In genomic region chr21:45863267-45863666, GRCh38 we compare ENCODE assay signal across 26 cellular contexts.
A peak's percentile ranks its signal among the peaks of the same experiment; 100 is the strongest.
DNase-seq lines count a peak whose midpoint lies in the region; ATAC-seq and TF ChIP-seq lines count a peak whose summit lies in the region.
"Had no signal": no experiment of that assay in that cellular context is flagged by ENCODE, and none has a peak within 500 bp of the region (broad histone marks: within the 10 kb centered on the region; RNA-seq: fewer than 3 reads in every experiment).

No MANE protein-coding gene starts in this region.

- H3K4me1 ChIP-seq in testis, result no peaks in the 10 kb centered on the region
- H3K4me1 ChIP-seq: BE2C had no signal

- H3K36me3 ChIP-seq in testis (ENCODE audit: low read depth, missing control alignments), result no peaks in the 10 kb centered on the region

- H3K27me3 Mint-ChIP-seq in activated CD8-positive, alpha-beta memory T cell treated with anti-CD3 and anti-CD28 coated beads, Interleukin-2, amount 10 ng/mL, durations not matched to agents 7 days and 5 days, result no peaks in the 10 kb centered on the region
- H3K27me3 Mint-ChIP-seq in osteocyte (ENCODE audit: unreplicated experiment), result no peaks in the 10 kb centered on the region

- no peaks in the 10 kb centered on the region for H3K9me3 Mint-ChIP-seq in activated CD8-positive, alpha-beta memory T cell treated with anti-CD3 and anti-CD28 coated beads, Interleukin-2, amount 10 ng/mL, durations not matched to agents 7 days and 5 days (ENCODE audit: low read depth)
- no peaks in the 10 kb centered on the region for H3K9me3 Mint-ChIP-seq in osteocyte (ENCODE audit: unreplicated experiment)
- H3K9me3 Mint-ChIP-seq: CD8-positive, alpha-beta memory T cell had no signal

- no peaks in the 10 kb centered on the region for H3K27me3 ChIP-seq in testis
- H3K27me3 ChIP-seq: BE2C had no signal

- intact Hi-C loops in testis (cut with DNase I; ENCODE audit: low total_unique reads), result no loop called here

- ATAC-seq in activated CD8-positive, alpha-beta memory T cell treated with anti-CD3 and anti-CD28 coated beads, Interleukin-2, amount 10 ng/mL, durations not matched to agents 7 days and 5 days, result no peak
- no peak for ATAC-seq in HG03378 (IDR thresholded peaks at IDR 0.05; ENCODE audit: unreplicated experiment)
- ATAC-seq in GM18511 (IDR thresholded peaks at IDR 0.05; ENCODE audit: unreplicated experiment), result no peak
- ATAC-seq: GM12878 had no signal

- CTCF ChIA-PET in activated CD8-positive, alpha-beta memory T cell treated with anti-CD3 and anti-CD28 coated beads, Interleukin-2, amount 10 ng/mL, durations not matched to agents 7 days and 5 days (lab: Charles Lee), result no interaction called here

- no peaks in the 10 kb centered on the region for H3K4me1 Mint-ChIP-seq in activated CD8-positive, alpha-beta memory T cell treated with anti-CD3 and anti-CD28 coated beads, Interleukin-2, amount 10 ng/mL, durations not matched to agents 7 days and 5 days
- peaks cover 19% of the 10 kb centered on the region for H3K4me1 Mint-ChIP-seq in osteocyte (ENCODE audit: unreplicated experiment)
- H3K4me1 Mint-ChIP-seq: CD14-positive monocyte; CD8-positive, alpha-beta memory T cell had no signal

- no peaks in the 10 kb centered on the region for H3K36me3 Mint-ChIP-seq in activated CD8-positive, alpha-beta memory T cell treated with anti-CD3 and anti-CD28 coated beads, Interleukin-2, amount 10 ng/mL, durations not matched to agents 7 days and 5 days
- H3K36me3 Mint-ChIP-seq in osteocyte (ENCODE audit: unreplicated experiment), result no peaks in the 10 kb centered on the region
- H3K36me3 Mint-ChIP-seq: CD14-positive monocyte; CD8-positive, alpha-beta memory T cell had no signal

- TF ChIP-seq POLR2A in testis (IDR thresholded peaks at IDR 0.05), result no peak

- peak; percentile 16 for DNase-seq in activated CD8-positive, alpha-beta memory T cell treated with anti-CD3 and anti-CD28 coated beads, Interleukin-2, amount 10 ng/mL, durations not matched to agents 7 days and 5 days
- DNase-seq in activated CD8-positive, alpha-beta memory T cell treated with anti-CD3 and anti-CD28 coated beads for 24 hours, result no peak
- DNase-seq in coronary artery (ENCODE audit: low spot score), result peak; percentile 57
- DNase-seq in osteocyte (ENCODE audit: extremely low spot score, unreplicated experiment), result peak; percentile 81
- peak; percentile 4 for DNase-seq in testis
- DNase-seq in effector CD8-positive, alpha-beta T cell (lab: John Stamatoyannopoulos, UW), result no peak
- DNase-seq: 8988T; ACHN; BE2C; CD8-positive, alpha-beta memory T cell; DMS 273 treated with DMSO at 0.1 percent for 48 hours; DMS79; EL; GDM1; KG1; MM.1S; NCI-H2029; NCI-H446; NCI-H524 treated with DMSO at 0.1 percent for 48 hours; NCI-H774; Right ventricle myocardium superior; RPMI8226 had no signal

- no peak overlapping the region for H3K4me3 ChIP-seq in coronary artery
- H3K4me3 ChIP-seq in testis, result no peak overlapping the region
- H3K4me3 ChIP-seq: GM12878 had no signal

- H3K27ac Mint-ChIP-seq in activated CD8-positive, alpha-beta memory T cell treated with anti-CD3 and anti-CD28 coated beads, Interleukin-2, amount 10 ng/mL, durations not matched to agents 7 days and 5 days, result no peak overlapping the region
- no peak overlapping the region for H3K27ac Mint-ChIP-seq in osteocyte (ENCODE audit: unreplicated experiment)
- H3K27ac Mint-ChIP-seq: CD14-positive monocyte had no signal

- no peak overlapping the region for H3K4me3 Mint-ChIP-seq in activated CD8-positive, alpha-beta memory T cell treated with anti-CD3 and anti-CD28 coated beads, Interleukin-2, amount 10 ng/mL, durations not matched to agents 7 days and 5 days
- H3K4me3 Mint-ChIP-seq in osteocyte (ENCODE audit: unreplicated experiment), result no peak overlapping the region
- H3K4me3 Mint-ChIP-seq: CD14-positive monocyte had no signal

- no peaks in the 10 kb centered on the region for H3K9me3 ChIP-seq in testis
- H3K9me3 ChIP-seq: BE2C had no signal

- H3K27ac ChIP-seq in coronary artery, result no peak overlapping the region
- H3K27ac ChIP-seq in testis, result no peak overlapping the region

- TF ChIP-seq CTCF in coronary artery (IDR thresholded peaks at IDR 0.05) (no peak), osteocyte (IDR thresholded peaks at IDR 0.05) (no peak), testis (IDR thresholded peaks at IDR 0.05) (no peak)

- WGBS in testis, 2 donors, result 93 to 94% methylated on average over 10 to 18 of the region's 18 CpGs

Comparison
In these comparisons a context has a peak if more than half of its experiments do, and no peak if none do; other contexts are left out.
1. DNase-seq: peak in activated CD8-positive, alpha-beta memory T cell treated with anti-CD3 and anti-CD28 coated beads, Interleukin-2, amount 10 ng/mL, durations not matched to agents 7 days and 5 days (single experiment), coronary artery (single experiment), osteocyte (single experiment) and testis (single experiment); none in activated CD8-positive, alpha-beta memory T cell treated with anti-CD3 and anti-CD28 coated beads for 24 hours (single experiment) and effector CD8-positive, alpha-beta T cell (single experiment).